Comparison of ENCODE assay signal across 17 cellular contexts in genomic region chr11:36271794-36272409, GRCh38. TPM values are rescaled to one million over a fixed set of nuclear protein-coding genes. Genes with fewer than 3 reads are reported as not detected.
DNase-seq lines count a peak whose midpoint lies in the region; ATAC-seq and TF ChIP-seq lines count a peak whose summit lies in the region.
"Had no signal": no experiment of that assay in that cellular context is flagged by ENCODE, and none has a peak within 500 bp of the region (broad histone marks: within the 10 kb centered on the region; RNA-seq: fewer than 3 reads in every experiment).

No MANE protein-coding gene starts in this region.

- no peaks in the 10 kb centered on the region for H3K9me3 ChIP-seq in neural cell (ENCODE audit: low read length)
- H3K9me3 ChIP-seq: esophagus squamous epithelium had no signal

- H3K27ac Mint-ChIP-seq in stimulated activated naive CD8-positive, alpha-beta T cell treated with anti-CD3 and anti-CD28 coated beads, Interleukin-15, amount 100 ng/mL, for 72 hours: peak overlapping the region in 1 of 2 donors; percentile 37
- H3K27ac Mint-ChIP-seq in activated CD4-positive, alpha-beta memory T cell treated with anti-CD3 and anti-CD28 coated beads for 36 hours: no peak overlapping the region
- H3K27ac Mint-ChIP-seq: activated CD8-positive, alpha-beta T cell treated with anti-CD3 and anti-CD28 coated beads for 36 hours; activated naive CD8-positive, alpha-beta T cell treated with anti-CD3 and anti-CD28 coated beads for 36 hours had no signal

- H3K4me2 ChIP-seq in neural cell (ENCODE audit: low read length): no peak overlapping the region

- H3K79me2 ChIP-seq in neural cell (replicated peaks; ENCODE audit: insufficient read depth, low read length): no peaks in the 10 kb centered on the region

- H3K27ac ChIP-seq in brain microvascular endothelial cell (no peak overlapping the region), neural cell (ENCODE audit: low read length) (peak overlapping the region; percentile 74)
- H3K27ac ChIP-seq: esophagus squamous epithelium had no signal

- H3K36me3 ChIP-seq in brain microvascular endothelial cell (replicated peaks) (peaks cover 12% of the 10 kb centered on the region), neural cell (ENCODE audit: insufficient read depth, low read length) (peaks cover 17% of the 10 kb centered on the region)

- no peak for TF ChIP-seq RAD21 in neural cell (conservative IDR thresholded peaks at IDR 0.05)

- POLR2A ChIA-PET in activated CD4-positive, alpha-beta memory T cell treated with anti-CD3 and anti-CD28 coated beads for 36 hours (lab: Charles Lee): no interaction called here

- no peak overlapping the region for H3K4me3 ChIP-seq in LNCaP clone FGC (ENCODE audit: low read depth, low read length)
- H3K4me3 ChIP-seq in brain microvascular endothelial cell (ENCODE audit: low read depth, low read length): no peak overlapping the region
- H3K4me3 ChIP-seq in neural cell (ENCODE audit: low read length): no peak overlapping the region
- H3K4me3 ChIP-seq: esophagus squamous epithelium had no signal

- no peaks in the 10 kb centered on the region for H3K27me3 Mint-ChIP-seq in stimulated activated naive CD8-positive, alpha-beta T cell treated with anti-CD3 and anti-CD28 coated beads, Interleukin-15, amount 100 ng/mL, for 72 hours
- H3K27me3 Mint-ChIP-seq in activated CD4-positive, alpha-beta memory T cell treated with anti-CD3 and anti-CD28 coated beads for 36 hours: no peaks in the 10 kb centered on the region
- H3K27me3 Mint-ChIP-seq: activated CD8-positive, alpha-beta T cell treated with anti-CD3 and anti-CD28 coated beads for 36 hours; activated naive CD8-positive, alpha-beta T cell treated with anti-CD3 and anti-CD28 coated beads for 36 hours had no signal

- H3K9me2 ChIP-seq in neural cell (ENCODE audit: insufficient read depth, low read length): no peaks in the 10 kb centered on the region

- intact Hi-C loops in activated CD4-positive, alpha-beta memory T cell treated with anti-CD3 and anti-CD28 coated beads for 36 hours (cut with micrococcal nuclease): no loop called here

- peaks cover 5% of the 10 kb centered on the region for H3K4me1 Mint-ChIP-seq in stimulated activated naive CD8-positive, alpha-beta T cell treated with anti-CD3 and anti-CD28 coated beads, Interleukin-15, amount 100 ng/mL, for 72 hours
- no peaks in the 10 kb centered on the region for H3K4me1 Mint-ChIP-seq in activated CD4-positive, alpha-beta memory T cell treated with anti-CD3 and anti-CD28 coated beads for 36 hours (ENCODE audit: low read depth)
- H3K4me1 Mint-ChIP-seq: activated naive CD8-positive, alpha-beta T cell treated with anti-CD3 and anti-CD28 coated beads for 36 hours had no signal

- H3F3A ChIP-seq in neural cell (ENCODE audit: insufficient read depth, low read length, poor library complexity, severe bottlenecking): no peaks in the 10 kb centered on the region

- no peak overlapping the region for H2AFZ ChIP-seq in neural cell (ENCODE audit: low read depth, low read length)

- DNase-seq in EL (peak; percentile 21), LNCaP clone FGC (ENCODE audit: low read depth) (peak; percentile 52), brain microvascular endothelial cell (no peak), AG08396 (ENCODE audit: low spot score) (no peak)
- DNase-seq in stimulated activated naive CD8-positive, alpha-beta T cell treated with anti-CD3 and anti-CD28 coated beads, Interleukin-15, amount 100 ng/mL, for 72 hours: no peak
- DNase-seq in stimulated activated naive CD4-positive, alpha-beta T cell (lab: John Stamatoyannopoulos, UW): no peak
- DNase-seq in activated CD4-positive, alpha-beta memory T cell treated with anti-CD3 and anti-CD28 coated beads for 36 hours: no peak
- DNase-seq: activated CD8-positive, alpha-beta T cell treated with anti-CD3 and anti-CD28 coated beads for 36 hours; activated naive CD8-positive, alpha-beta T cell treated with anti-CD3 and anti-CD28 coated beads for 36 hours; activated T-cell treated with anti-CD3 and anti-CD28 coated beads, Interleukin-2, amount 50 U/mL, for 48 hours; COR-L47; esophagus squamous epithelium; NCI-H1436; NCI-H345; T-helper 1 cell had no signal

- no peak for ATAC-seq in stimulated activated naive CD8-positive, alpha-beta T cell treated with anti-CD3 and anti-CD28 coated beads, Interleukin-15, amount 100 ng/mL, for 72 hours
- ATAC-seq: activated CD8-positive, alpha-beta T cell treated with anti-CD3 and anti-CD28 coated beads for 36 hours; HCT116 had no signal

- H3K9me3 Mint-ChIP-seq in stimulated activated naive CD8-positive, alpha-beta T cell treated with anti-CD3 and anti-CD28 coated beads, Interleukin-15, amount 100 ng/mL, for 72 hours: peaks cover 0 to 15% of the 10 kb centered on the region in 2 donors
- H3K9me3 Mint-ChIP-seq in activated CD4-positive, alpha-beta memory T cell treated with anti-CD3 and anti-CD28 coated beads for 36 hours: peaks cover 5% of the 10 kb centered on the region

- no peaks in the 10 kb centered on the region for H4K20me1 ChIP-seq in neural cell (ENCODE audit: insufficient read depth)

- no peak for TF ChIP-seq EP300 in neural cell (conservative IDR thresholded peaks at IDR 0.05; ENCODE audit: poor library complexity, severe bottlenecking)

- no peak overlapping the region for H3K4me3 Mint-ChIP-seq in stimulated activated naive CD8-positive, alpha-beta T cell treated with anti-CD3 and anti-CD28 coated beads, Interleukin-15, amount 100 ng/mL, for 72 hours
- no peak overlapping the region for H3K4me3 Mint-ChIP-seq in activated CD4-positive, alpha-beta memory T cell treated with anti-CD3 and anti-CD28 coated beads for 36 hours
- H3K4me3 Mint-ChIP-seq: activated CD8-positive, alpha-beta T cell treated with anti-CD3 and anti-CD28 coated beads for 36 hours; activated naive CD8-positive, alpha-beta T cell treated with anti-CD3 and anti-CD28 coated beads for 36 hours had no signal

- H3K27me3 ChIP-seq in brain microvascular endothelial cell (replicated peaks) (no peaks in the 10 kb centered on the region), neural cell (ENCODE audit: insufficient read depth, low read depth, low read length) (no peaks in the 10 kb centered on the region)
- H3K27me3 ChIP-seq: esophagus squamous epithelium had no signal

- CTCF ChIA-PET in activated CD4-positive, alpha-beta memory T cell treated with anti-CD3 and anti-CD28 coated beads for 36 hours (lab: Charles Lee): interaction anchor here (1.3 kb wide), 1 partner anchor 229 kb away, joined by 4 read pairs; no protein-coding TSS in a partner anchor

- in situ Hi-C loops in brain microvascular endothelial cell (cut with HindIII; ENCODE audit: low pct_ligation_motif_present, low sequenced_read_pairs): loop anchor here (25.0 kb wide), 1 partner anchor 660 kb away; the partner anchor contains the start of gene FJX1

- TF ChIP-seq CTCF in LNCaP clone FGC (IDR thresholded peaks at IDR 0.05; ENCODE audit: control insufficient read depth, extremely low read depth, insufficient read depth): no peak
- TF ChIP-seq CTCF in brain microvascular endothelial cell (IDR thresholded peaks at IDR 0.05; ENCODE audit: low read depth, low read length, missing control alignments): peak; percentile 30
- no peak for TF ChIP-seq CTCF in neural cell (IDR thresholded peaks at IDR 0.05; ENCODE audit: poor library complexity, severe bottlenecking)

- H3K36me3 Mint-ChIP-seq in activated CD4-positive, alpha-beta memory T cell treated with anti-CD3 and anti-CD28 coated beads for 36 hours: peaks cover 33% of the 10 kb centered on the region

- no peak overlapping the region for H3K9ac ChIP-seq in neural cell (ENCODE audit: low read length)

TF ChIP-seq in neural cell, 6 proteins besides CTCF, POLR2A, EP300 and RAD21:
- TF ChIP-seq MXI1 (conservative IDR thresholded peaks at IDR 0.05; ENCODE audit: poor library complexity, severe bottlenecking) (no peak), SMC3 (conservative IDR thresholded peaks at IDR 0.05; ENCODE audit: poor library complexity) (no peak), REST (IDR thresholded peaks at IDR 0.05; ENCODE audit: borderline replicate concordance) (no peak), POLR2AphosphoS5 (IDR thresholded peaks at IDR 0.05) (no peak), TAF1 (IDR thresholded peaks at IDR 0.05; ENCODE audit: low read depth) (no peak), EZH2 (IDR thresholded peaks at IDR 0.05; ENCODE audit: borderline replicate concordance, insufficient read depth, low read length, poor library complexity, severe bottlenecking) (no peak)

RNA-seq across cellular contexts. Expression of gene COMMD9, which starts 17.3 kb away (rescaled TPM):
- polyA plus RNA-seq in neural cell: 111 and 119 TPM in 2 replicates
- 68.4 and 71.8 TPM in 2 replicates for polyA minus RNA-seq in neural cell
- 10 to 100 TPM; 23.7 to 28.1 TPM for total RNA-seq in activated CD4-positive, alpha-beta memory T cell treated with anti-CD3 and anti-CD28 coated beads for 36 hours

RNA-seq across cellular contexts. Expression of gene PRR5L, which starts 24.2 kb away (rescaled TPM):
- 0.22 TPM in 1 of 2 replicates, not detected in the other for polyA plus RNA-seq in neural cell
- polyA minus RNA-seq in neural cell: 0.23 and 6.1 TPM in 2 replicates
- 10 to 100 TPM; 42.7 to 43.6 TPM for total RNA-seq in activated CD4-positive, alpha-beta memory T cell treated with anti-CD3 and anti-CD28 coated beads for 36 hours

Comparison
In these comparisons a context has a peak if more than half of its experiments do, and no peak if none do; other contexts are left out.
1. DNase-seq: peak in EL (single experiment) and LNCaP clone FGC (single experiment); none in brain microvascular endothelial cell (single experiment), stimulated activated naive CD8-positive, alpha-beta T cell treated with anti-CD3 and anti-CD28 coated beads, Interleukin-15, amount 100 ng/mL, for 72 hours (0 of 2), stimulated activated naive CD4-positive, alpha-beta T cell (0 of 6), activated CD4-positive, alpha-beta memory T cell treated with anti-CD3 and anti-CD28 coated beads for 36 hours (single experiment) and AG08396 (single experiment).